9 cellular contexts compared by ENCODE assay signal in genomic region chr20:39829713-39830112, GRCh38.
DNase-seq lines count a peak whose midpoint lies in the region; ATAC-seq and TF ChIP-seq lines count a peak whose summit lies in the region.
"Had no signal": no experiment of that assay in that cellular context is flagged by ENCODE, and none has a peak within 500 bp of the region (broad histone marks: within the 10 kb centered on the region; RNA-seq: fewer than 3 reads in every experiment).

No MANE protein-coding gene starts in this region.

- TF ChIP-seq CTCF in nephron (IDR thresholded peaks at IDR 0.05; ENCODE audit: unreplicated experiment in 3 of 3) = no peak

- peaks cover 26% of the 10 kb centered on the region for H3K4me1 Mint-ChIP-seq in nephron

- DNase-seq in DMS79 treated with DMSO at 0.1 percent for 48 hours (lab: John Stamatoyannopoulos, UW) (no peak), kidney tubule cell (ENCODE audit: low spot score) (no peak), NCI-H1694 treated with DMSO at 0.1 percent for 48 hours (lab: John Stamatoyannopoulos, UW) (no peak)
- no peak for DNase-seq in effector CD8-positive, alpha-beta T cell (lab: John Stamatoyannopoulos, UW)

- no peaks in the 10 kb centered on the region for H3K36me3 Mint-ChIP-seq in nephron (ENCODE audit: low read depth)
- H3K36me3 Mint-ChIP-seq: activated naive CD4-positive, alpha-beta T cell treated with anti-CD3 and anti-CD28 coated beads, Interleukin-2, amount 50 U/mL, for 72 hours had no signal

- H3K27me3 Mint-ChIP-seq in nephron (ENCODE audit: low read depth) = no peaks in the 10 kb centered on the region

- H3K27ac Mint-ChIP-seq in nephron = peak overlapping the region; percentile 62 to 93 (median 90)
- H3K27ac Mint-ChIP-seq: activated naive CD4-positive, alpha-beta T cell treated with anti-CD3 and anti-CD28 coated beads, Interleukin-2, amount 50 U/mL, for 72 hours had no signal

- ATAC-seq in GM18861 (IDR thresholded peaks at IDR 0.05; ENCODE audit: unreplicated experiment) (peak; percentile 81), GM21576 (IDR thresholded peaks at IDR 0.05; ENCODE audit: unreplicated experiment) (peak; percentile 88), HG03354 (IDR thresholded peaks at IDR 0.05; ENCODE audit: poor library complexity, severe bottlenecking, unreplicated experiment) (peak; percentile 87)

- peaks cover 3% of the 10 kb centered on the region for H3K9me3 Mint-ChIP-seq in nephron

- H3K4me3 Mint-ChIP-seq in nephron = peak overlapping the region in 2 of 3 experiments; percentile 11 to 40
